ENCODE assay signal across 8 cellular contexts in genomic region chr15:59501531-59502113, GRCh38.
A peak's percentile ranks its signal among the peaks of the same experiment; 100 is the strongest.
DNase-seq lines count a peak whose midpoint lies in the region; ATAC-seq and TF ChIP-seq lines count a peak whose summit lies in the region.

No MANE protein-coding gene starts in this region.

- no peak overlapping the region for H2AFZ ChIP-seq in HCT116 (ENCODE audit: low read depth, low read length, poor library complexity, severe bottlenecking)

- H3K27ac Mint-ChIP-seq in osteocyte (ENCODE audit: unreplicated experiment) = no peak overlapping the region

- TF ChIP-seq CTCF in HCT116 (IDR thresholded peaks at IDR 0.05 in 2 of 3, conservative IDR thresholded peaks at IDR 0.05 in 1 of 3; ENCODE audit: borderline replicate concordance in 1 of 3, insufficient read depth in 1 of 3, low read depth in 2 of 3, low read length in 2 of 3) (peak; percentile 73 to 89 (median 80); a peak in 5 of 6 replicates), epithelial cell of proximal tubule (conservative IDR thresholded peaks at IDR 0.05; ENCODE audit: low read depth, low read length) (peak; percentile 95), osteocyte (IDR thresholded peaks at IDR 0.05) (peak; percentile 57)

- DNase-seq in DMS53 treated with DMSO at 0.1 percent for 48 hours (lab: John Stamatoyannopoulos, UW; ENCODE audit: unreplicated experiment) (peak; percentile 44), HCT116 (ENCODE audit: low read depth, low spot score) (peak; percentile 69), RPMI8226 (peak; percentile 55), epithelial cell of proximal tubule (ENCODE audit: low read depth) (peak; percentile 9), osteocyte (ENCODE audit: extremely low spot score, unreplicated experiment) (no peak), NCI-H1436 (lab: John Stamatoyannopoulos, UW) (no peak)

- POLR2A ChIA-PET in HCT116 (lab: Charles Lee) = no interaction called here

- no peaks in the 10 kb centered on the region for H3K4me1 Mint-ChIP-seq in osteocyte (ENCODE audit: unreplicated experiment)

- no peaks in the 10 kb centered on the region for H4K20me1 ChIP-seq in HCT116 (ENCODE audit: insufficient read depth)

- no peak overlapping the region for H3K4me2 ChIP-seq in HCT116 (ENCODE audit: low read length)

- H3K27me3 ChIP-seq in HCT116 (ENCODE audit: insufficient read depth, low read length) = no peaks in the 10 kb centered on the region

- H3K27ac ChIP-seq in HCT116 (ENCODE audit: low read depth, low read length) = no peak overlapping the region

- no peaks in the 10 kb centered on the region for H3K9me3 Mint-ChIP-seq in osteocyte (ENCODE audit: unreplicated experiment)

- H3K79me2 ChIP-seq in HCT116 (ENCODE audit: insufficient read depth, low read length) = no peaks in the 10 kb centered on the region

- TF ChIP-seq POLR2A in HCT116 (IDR thresholded peaks at IDR 0.05; ENCODE audit: borderline replicate concordance, extremely low read depth, insufficient read depth, insufficient read length) = no peak

- CTCF ChIA-PET in HCT116 (lab: Charles Lee) = interaction anchor here (0.6 to 3.4 kb wide), 19 partner anchors 7 to 1317 kb away, joined by 3 to 33 read pairs (median 3); partner anchors contain the start of gene MYO1E

- H3K9me2 ChIP-seq in HCT116 (ENCODE audit: insufficient read depth) = no peaks in the 10 kb centered on the region

- peaks cover 40% of the 10 kb centered on the region for H3K27me3 Mint-ChIP-seq in osteocyte (ENCODE audit: unreplicated experiment)

- no peak overlapping the region for H3K9ac ChIP-seq in HCT116 (ENCODE audit: low read length)

- intact Hi-C loops in HCT116 (cut with micrococcal nuclease) = loop anchor here (2.0 kb wide), 1 partner anchor 341 kb away; no protein-coding TSS in a partner anchor

- peak; percentile 88 for TF ChIP-seq RAD21 in HCT116 (IDR thresholded peaks at IDR 0.05; ENCODE audit: low read depth)

- RAD21 ChIA-PET in HCT116 (lab: Charles Lee; ENCODE audit: low non-redundant PET in 1 of 2, low total read pairs in 2 of 2, uncharacterized antibody in 2 of 2, unreplicated experiment in 2 of 2) = interaction anchor here (0.7 to 1.3 kb wide), 5 partner anchors 27 to 340 kb away, joined by 3 to 4 read pairs (median 3); partner anchors contain the start of gene MYO1E (in 1 of the 2)

- no peak overlapping the region for H3K4me3 ChIP-seq in HCT116 (replicated peaks in 1 of 2; ENCODE audit: low read depth in 1 of 2, low read length in 2 of 2)
- H3K4me3 ChIP-seq in epithelial cell of proximal tubule (ENCODE audit: low read depth, low read length) = no peak overlapping the region

- no peaks in the 10 kb centered on the region for H3K9me3 ChIP-seq in HCT116 (ENCODE audit: control insufficient read depth in 1 of 2, insufficient read depth in 1 of 2, low read depth in 1 of 2, low read length in 2 of 2)

- peak; percentile 98 for ATAC-seq in HCT116
- ATAC-seq in HG03378 (IDR thresholded peaks at IDR 0.05; ENCODE audit: unreplicated experiment) = no peak
- no peak for ATAC-seq in HG02571 (IDR thresholded peaks at IDR 0.05; ENCODE audit: unreplicated experiment)

- H3K36me3 ChIP-seq in HCT116 (ENCODE audit: control insufficient read depth in 1 of 2, insufficient read depth in 2 of 2, low read length in 2 of 2) = no peaks in the 10 kb centered on the region

- H3K36me3 Mint-ChIP-seq in osteocyte (ENCODE audit: unreplicated experiment) = no peaks in the 10 kb centered on the region

- no peaks in the 10 kb centered on the region for H3K4me1 ChIP-seq in HCT116 (ENCODE audit: control insufficient read depth in 1 of 2, insufficient read depth in 2 of 2, low read length in 2 of 2)

- H3K4me3 Mint-ChIP-seq in osteocyte (ENCODE audit: unreplicated experiment) = no peak overlapping the region

- no TSS peak for BruUV-seq in HCT116 (replicated peaks; lab: Mats Ljungman, UMichigan)

TF ChIP-seq in HCT116, 20 proteins besides CTCF, POLR2A, EP300 and RAD21:
- TF ChIP-seq SRF (IDR thresholded peaks at IDR 0.05; ENCODE audit: low read depth) (peak; percentile 40; the same call in 1 of the 2 replicates), ZBTB33 (IDR thresholded peaks at IDR 0.05; ENCODE audit: extremely low read depth, insufficient replicate concordance, low read length) (no peak)

Comparison
In these comparisons a context has a peak if more than half of its experiments do, and no peak if none do; other contexts are left out.
1. DNase-seq: peak in DMS53 treated with DMSO at 0.1 percent for 48 hours (single experiment), HCT116 (single experiment), RPMI8226 (single experiment) and epithelial cell of proximal tubule (single experiment); none in osteocyte (single experiment) and NCI-H1436 (single experiment).
2. Peak in every context shown above with its lines, with median percentiles within 50 percentile points of each other: CTCF ChIP-seq.